In genomic region chr17:751269-752001, GRCh38 we compare ENCODE assay signal across 8 cellular contexts. TPM values are rescaled to one million over a fixed set of nuclear protein-coding genes. Genes with fewer than 3 reads are reported as not detected.
A peak's percentile ranks its signal among the peaks of the same experiment; 100 is the strongest.
DNase-seq lines count a peak whose midpoint lies in the region; ATAC-seq and TF ChIP-seq lines count a peak whose summit lies in the region.

No MANE protein-coding gene starts in this region.

- H3K27me3 Mint-ChIP-seq in CD4-positive, alpha-beta T cell: no peaks in the 10 kb centered on the region

- peak overlapping the region; percentile 62 for H3K4me3 ChIP-seq in kidney epithelial cell (ENCODE audit: low read depth, low read length)

- POLR2A ChIA-PET in CD4-positive, alpha-beta T cell (lab: Charles Lee): interaction anchor here (1.0 to 3.5 kb wide), 6 partner anchors 20 to 878 kb away, joined by 3 to 49 read pairs (median 4); partner anchors contain the start of genes GLOD4, MRM3 and TIMM22

- peaks cover 44% of the 10 kb centered on the region for H3K4me1 Mint-ChIP-seq in CD4-positive, alpha-beta T cell (ENCODE audit: low read depth)

- peak overlapping the region; percentile 98 for H3K4me3 Mint-ChIP-seq in CD4-positive, alpha-beta T cell

- H3K27ac ChIP-seq in CD4-positive, alpha-beta T cell (ENCODE audit: low read depth, low read length): peak overlapping the region; percentile 65

- intact Hi-C loops in CD4-positive, alpha-beta T cell (cut with DNase I, micrococcal nuclease): loop anchor here (1.0 to 2.0 kb wide), 6 partner anchors 19 to 341 kb away; partner anchors contain the start of genes GLOD4 (in 2 of the 2), MRM3 (in 2 of the 2), VPS53 (in 2 of the 2) and TLCD3A (in 1 of the 2)

- peak overlapping the region; percentile 83 for H3K27ac Mint-ChIP-seq in CD4-positive, alpha-beta T cell

- no peak for TF ChIP-seq CTCF in CD4-positive, alpha-beta T cell (IDR thresholded peaks at IDR 0.05)
- no peak for TF ChIP-seq CTCF in kidney epithelial cell (IDR thresholded peaks at IDR 0.05; ENCODE audit: insufficient read depth, low read length, poor library complexity, severe bottlenecking)

- peaks cover 25% of the 10 kb centered on the region for H3K36me3 Mint-ChIP-seq in CD4-positive, alpha-beta T cell (ENCODE audit: low read depth)

- H3K27me3 ChIP-seq in CD4-positive, alpha-beta T cell (ENCODE audit: control insufficient read depth, insufficient read depth, low read length): no peaks in the 10 kb centered on the region
- H3K27me3 ChIP-seq in kidney epithelial cell (ENCODE audit: control insufficient read depth, insufficient read depth, low read length): no peaks in the 10 kb centered on the region

- peak; percentile 48 for ATAC-seq in CD4-positive, alpha-beta T cell (ENCODE audit: poor library complexity)
- ATAC-seq in GM19463 (IDR thresholded peaks at IDR 0.05; ENCODE audit: unreplicated experiment) (peak; percentile 36), HG03558 (IDR thresholded peaks at IDR 0.05; ENCODE audit: extremely low read depth, unreplicated experiment) (peak; percentile 15)

- H3K36me3 ChIP-seq in kidney epithelial cell (ENCODE audit: control insufficient read depth, insufficient read depth, low read length): peaks cover 1% of the 10 kb centered on the region

- in situ Hi-C loops in T47D (cut with HindIII; ENCODE audit: low pct_unique_long_range_greater_than_20kb, low sequenced_read_pairs): no loop called here

- CTCF ChIA-PET in CD4-positive, alpha-beta T cell (lab: Charles Lee): no interaction called here

- DNase-seq in CD4-positive, alpha-beta T cell: peak in 9 of 10 experiments; percentile 24 to 65 (median 44)
- DNase-seq in T-helper 9 cell (peak; percentile 37), T47D (ENCODE audit: low read depth in 1 of 2, low spot score in 1 of 2) (peak; percentile 23 to 42), kidney epithelial cell (ENCODE audit: low read depth) (no peak), T1000 (lab: John Stamatoyannopoulos, UW) (no peak)
- DNase-seq in stimulated activated CD4-positive, alpha-beta T cell treated with anti-CD3 and anti-CD28 coated beads, Interleukin-4, amount 100 ng/mL, for 1 hour: peak; percentile 58

- no peaks in the 10 kb centered on the region for H3K9me3 ChIP-seq in CD4-positive, alpha-beta T cell (ENCODE audit: control insufficient read depth, low read length)

- H3K9me3 Mint-ChIP-seq in CD4-positive, alpha-beta T cell: no peaks in the 10 kb centered on the region

RNA-seq across cellular contexts. Expression of gene GEMIN4, which starts 0.6 kb away (rescaled TPM):
- total RNA-seq in CD4-positive, alpha-beta T cell: 10 to 100 TPM; 16.0 to 18.0 TPM
- total RNA-seq in kidney epithelial cell: 13.3 and 21.6 TPM in 2 replicates

RNA-seq across cellular contexts. Expression of gene TLCD3A, which starts 19.0 kb away (rescaled TPM):
- under 1 TPM; 0.63 to 0.75 TPM for total RNA-seq in CD4-positive, alpha-beta T cell
- 28.3 and 38.4 TPM in 2 replicates for total RNA-seq in kidney epithelial cell

RNA-seq across cellular contexts. Expression of gene GLOD4, which starts 30.6 kb away (rescaled TPM):
- 10 to 100 TPM; 88.0 to 89.3 TPM for total RNA-seq in CD4-positive, alpha-beta T cell
- 87.0 and 121 TPM in 2 replicates for total RNA-seq in kidney epithelial cell

RNA-seq across cellular contexts. Expression of gene MRM3, which starts 30.7 kb away (rescaled TPM):
- total RNA-seq in CD4-positive, alpha-beta T cell: 10 to 100 TPM; 40.8 to 44.1 TPM
- total RNA-seq in kidney epithelial cell: 25.3 and 28.0 TPM in 2 replicates

RNA-seq across cellular contexts. Expression of gene VPS53, which starts 36.8 kb away (rescaled TPM):
- 10 to 100 TPM; 54.0 to 57.0 TPM for total RNA-seq in CD4-positive, alpha-beta T cell
- 22.8 and 23.2 TPM in 2 replicates for total RNA-seq in kidney epithelial cell

Comparison
In these comparisons a context has a peak if more than half of its experiments do, and no peak if none do; other contexts are left out.
1. DNase-seq: peak in CD4-positive, alpha-beta T cell (9 of 10), T-helper 9 cell (single experiment), T47D (2 of 2) and stimulated activated CD4-positive, alpha-beta T cell treated with anti-CD3 and anti-CD28 coated beads, Interleukin-4, amount 100 ng/mL, for 1 hour (single experiment); none in kidney epithelial cell (single experiment) and T1000 (single experiment).
2. RNA of gene TLCD3A, which starts 19.0 kb away (total RNA-seq): 28.3 to 38.4 TPM in kidney epithelial cell; 0.63 to 0.75 TPM in CD4-positive, alpha-beta T cell; every median in the first group is over 10 times any median in the second.
3. Peak in every context shown above with its lines, with median percentiles within 50 percentile points of each other: ATAC-seq.